24 cellular contexts compared by ENCODE assay signal in the genomic region with DNA sequence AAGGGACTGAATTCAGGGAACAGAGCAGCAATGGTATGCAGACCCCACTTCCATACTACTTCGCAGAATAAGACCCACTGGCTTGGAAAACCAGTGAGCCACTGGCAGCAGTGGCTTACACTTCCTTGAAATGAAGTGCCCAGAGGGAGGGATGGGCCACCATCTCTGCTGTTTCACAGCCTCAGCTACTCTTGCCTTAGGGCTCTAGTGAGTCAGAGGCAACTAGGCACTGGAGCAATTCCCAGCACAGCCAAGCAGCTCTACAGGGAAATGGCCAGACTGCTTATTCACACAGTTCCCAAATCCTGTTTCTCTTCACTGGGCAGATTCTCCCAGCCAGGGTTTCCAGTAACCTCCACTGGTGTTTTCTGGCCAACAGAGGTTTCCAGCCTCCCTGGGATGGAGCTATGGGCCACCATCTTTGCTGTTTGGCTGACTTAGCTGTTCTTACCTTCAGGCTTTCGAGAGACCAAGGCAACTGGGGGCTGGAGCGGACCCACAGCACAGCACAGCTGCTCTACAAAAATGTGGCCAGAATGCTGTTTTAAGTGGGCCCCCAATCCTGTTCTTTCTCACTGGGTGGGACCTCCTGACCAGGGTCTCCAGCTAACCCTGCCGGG.
DNase-seq lines count a peak whose midpoint lies in the region; ATAC-seq lines count a peak whose summit lies in the region.
"Had no signal": no experiment of that assay in that cellular context is flagged by ENCODE, and none has a peak within 500 bp of the region (broad histone marks: within the 10 kb centered on the region; RNA-seq: fewer than 3 reads in every experiment).

No MANE protein-coding gene starts in this region.

- peak; percentile 25 for ATAC-seq in esophagus mucosa
- ATAC-seq: body of pancreas; left lung; pancreas; stimulated activated naive B cell treated with anti-CD40 and anti-IgM and Interleukin-4, amounts not matched to agents 10 μg/mL and 1 μg/mL and 100 μg/mL, for 72 hours had no signal

- intact Hi-C loops in activated T-helper 1 cell treated with anti-CD3 and anti-CD28 coated beads, Interleukin-12 subunit alpha, Interleukin-12 subunit beta, Interleukin-2, Interleukin-4 antibody, amounts not matched to agents 30 ng/mL and 10 ng/mL and 1 ng/mL, durations not matched to agents 14 hours and 24 hours and 36 hours (cut with micrococcal nuclease): no loop called here

- no peaks in the 10 kb centered on the region for H3K27me3 Mint-ChIP-seq in activated T-helper 1 cell treated with anti-CD3 and anti-CD28 coated beads, Interleukin-12 subunit alpha, Interleukin-12 subunit beta, Interleukin-2, Interleukin-4 antibody, amounts not matched to agents 30 ng/mL and 10 ng/mL and 1 ng/mL, durations not matched to agents 14 hours and 24 hours and 36 hours (ENCODE audit: insufficient read depth)
- no peaks in the 10 kb centered on the region for H3K27me3 Mint-ChIP-seq in T-helper 2 cell treated with Interferon-gamma antibody and Interleukin-4, amounts not matched to agents 5 μg/mL and 100 μg/mL, for 36 hours (ENCODE audit: low read depth)
- H3K27me3 Mint-ChIP-seq: activated CD4-positive, alpha-beta memory T cell treated with anti-CD3 and anti-CD28 coated beads for 36 hours; activated naive CD4-positive, alpha-beta T cell treated with anti-CD3 and anti-CD28 coated beads, Interleukin-2, amount 10 ng/mL, durations not matched to agents 7 days and 5 days; memory B cell; stimulated activated naive B cell treated with anti-CD40 and anti-IgM and Interleukin-4, amounts not matched to agents 10 μg/mL and 1 μg/mL and 100 μg/mL, for 72 hours had no signal

- H3K4me1 Mint-ChIP-seq in activated T-helper 1 cell treated with anti-CD3 and anti-CD28 coated beads, Interleukin-12 subunit alpha, Interleukin-12 subunit beta, Interleukin-2, Interleukin-4 antibody, amounts not matched to agents 30 ng/mL and 10 ng/mL and 1 ng/mL, durations not matched to agents 14 hours and 24 hours and 36 hours (ENCODE audit: low read depth): no peaks in the 10 kb centered on the region
- no peaks in the 10 kb centered on the region for H3K4me1 Mint-ChIP-seq in T-helper 2 cell treated with Interferon-gamma antibody and Interleukin-4, amounts not matched to agents 5 μg/mL and 100 μg/mL, for 36 hours (ENCODE audit: low read depth)
- H3K4me1 Mint-ChIP-seq: activated naive CD4-positive, alpha-beta T cell treated with anti-CD3 and anti-CD28 coated beads, Interleukin-2, amount 10 ng/mL, durations not matched to agents 7 days and 5 days; immature natural killer cell; memory B cell; neural crest cell; stimulated activated naive B cell treated with anti-CD40 and anti-IgM and Interleukin-4, amounts not matched to agents 10 μg/mL and 1 μg/mL and 100 μg/mL, for 72 hours had no signal

- no peaks in the 10 kb centered on the region for H3K9me3 Mint-ChIP-seq in activated T-helper 1 cell treated with anti-CD3 and anti-CD28 coated beads, Interleukin-12 subunit alpha, Interleukin-12 subunit beta, Interleukin-2, Interleukin-4 antibody, amounts not matched to agents 30 ng/mL and 10 ng/mL and 1 ng/mL, durations not matched to agents 14 hours and 24 hours and 36 hours
- no peaks in the 10 kb centered on the region for H3K9me3 Mint-ChIP-seq in T-helper 2 cell treated with Interferon-gamma antibody and Interleukin-4, amounts not matched to agents 5 μg/mL and 100 μg/mL, for 36 hours
- H3K9me3 Mint-ChIP-seq: activated CD4-positive, alpha-beta memory T cell treated with anti-CD3 and anti-CD28 coated beads for 36 hours; activated naive CD4-positive, alpha-beta T cell treated with anti-CD3 and anti-CD28 coated beads, Interleukin-2, amount 10 ng/mL, durations not matched to agents 7 days and 5 days had no signal

- DNase-seq in ELR (ENCODE audit: low read depth) (peak; percentile 82), M059J (ENCODE audit: low read depth) (peak; percentile 80), renal cortical epithelial cell (ENCODE audit: low read depth) (peak; percentile 0), middle frontal gyrus (ENCODE audit: extremely low spot score, low spot score) (no peak), H4 (ENCODE audit: low spot score) (no peak)
- no peak for DNase-seq in activated T-helper 1 cell treated with anti-CD3 and anti-CD28 coated beads, Interleukin-12 subunit alpha, Interleukin-12 subunit beta, Interleukin-2, Interleukin-4 antibody, amounts not matched to agents 30 ng/mL and 10 ng/mL and 1 ng/mL, durations not matched to agents 14 hours and 24 hours and 36 hours (ENCODE audit: low spot score)
- no peak for DNase-seq in T-helper 2 cell treated with Interferon-gamma antibody and Interleukin-4, amounts not matched to agents 5 μg/mL and 100 μg/mL, for 36 hours (ENCODE audit: low spot score)
- DNase-seq: activated CD4-positive, alpha-beta memory T cell treated with anti-CD3 and anti-CD28 coated beads for 36 hours; activated CD4-positive, alpha-beta T cell treated with anti-CD3 and anti-CD28 coated beads for 1 hour; activated CD8-positive, alpha-beta memory T cell treated with anti-CD3 and anti-CD28 coated beads, Interleukin-2, amount 50 U/mL, for 4 hours; activated naive CD4-positive, alpha-beta T cell treated with anti-CD3 and anti-CD28 coated beads, Interleukin-2, amount 10 ng/mL, durations not matched to agents 7 days and 5 days; body of pancreas; DND-41; HCEC 1CT; immature natural killer cell; left lung; NCI-H1092; NCI-H1694 treated with DMSO at 0.1 percent for 48 hours; SK-N-SH; stimulated activated naive B cell treated with anti-CD40 and anti-IgM and Interleukin-4, amounts not matched to agents 10 μg/mL and 1 μg/mL and 100 μg/mL, for 72 hours had no signal

- H3K36me3 Mint-ChIP-seq in activated T-helper 1 cell treated with anti-CD3 and anti-CD28 coated beads, Interleukin-12 subunit alpha, Interleukin-12 subunit beta, Interleukin-2, Interleukin-4 antibody, amounts not matched to agents 30 ng/mL and 10 ng/mL and 1 ng/mL, durations not matched to agents 14 hours and 24 hours and 36 hours (ENCODE audit: low read depth): no peaks in the 10 kb centered on the region
- H3K36me3 Mint-ChIP-seq in T-helper 2 cell treated with Interferon-gamma antibody and Interleukin-4, amounts not matched to agents 5 μg/mL and 100 μg/mL, for 36 hours (ENCODE audit: low read depth): no peaks in the 10 kb centered on the region
- H3K36me3 Mint-ChIP-seq: activated CD4-positive, alpha-beta memory T cell treated with anti-CD3 and anti-CD28 coated beads for 36 hours; activated naive CD4-positive, alpha-beta T cell treated with anti-CD3 and anti-CD28 coated beads, Interleukin-2, amount 10 ng/mL, durations not matched to agents 7 days and 5 days; immature natural killer cell; memory B cell; stimulated activated naive B cell treated with anti-CD40 and anti-IgM and Interleukin-4, amounts not matched to agents 10 μg/mL and 1 μg/mL and 100 μg/mL, for 72 hours had no signal

- H3K4me3 Mint-ChIP-seq in activated T-helper 1 cell treated with anti-CD3 and anti-CD28 coated beads, Interleukin-12 subunit alpha, Interleukin-12 subunit beta, Interleukin-2, Interleukin-4 antibody, amounts not matched to agents 30 ng/mL and 10 ng/mL and 1 ng/mL, durations not matched to agents 14 hours and 24 hours and 36 hours: no peak overlapping the region
- no peak overlapping the region for H3K4me3 Mint-ChIP-seq in T-helper 2 cell treated with Interferon-gamma antibody and Interleukin-4, amounts not matched to agents 5 μg/mL and 100 μg/mL, for 36 hours
- H3K4me3 Mint-ChIP-seq: activated CD4-positive, alpha-beta memory T cell treated with anti-CD3 and anti-CD28 coated beads for 36 hours; activated naive CD4-positive, alpha-beta T cell treated with anti-CD3 and anti-CD28 coated beads, Interleukin-2, amount 10 ng/mL, durations not matched to agents 7 days and 5 days; immature natural killer cell; memory B cell; neural crest cell; stimulated activated naive B cell treated with anti-CD40 and anti-IgM and Interleukin-4, amounts not matched to agents 10 μg/mL and 1 μg/mL and 100 μg/mL, for 72 hours had no signal

- no peak overlapping the region for H3K27ac Mint-ChIP-seq in activated T-helper 1 cell treated with anti-CD3 and anti-CD28 coated beads, Interleukin-12 subunit alpha, Interleukin-12 subunit beta, Interleukin-2, Interleukin-4 antibody, amounts not matched to agents 30 ng/mL and 10 ng/mL and 1 ng/mL, durations not matched to agents 14 hours and 24 hours and 36 hours
- no peak overlapping the region for H3K27ac Mint-ChIP-seq in T-helper 2 cell treated with Interferon-gamma antibody and Interleukin-4, amounts not matched to agents 5 μg/mL and 100 μg/mL, for 36 hours
- H3K27ac Mint-ChIP-seq: activated CD4-positive, alpha-beta memory T cell treated with anti-CD3 and anti-CD28 coated beads for 36 hours; activated naive CD4-positive, alpha-beta T cell treated with anti-CD3 and anti-CD28 coated beads, Interleukin-2, amount 10 ng/mL, durations not matched to agents 7 days and 5 days; immature natural killer cell; memory B cell; stimulated activated naive B cell treated with anti-CD40 and anti-IgM and Interleukin-4, amounts not matched to agents 10 μg/mL and 1 μg/mL and 100 μg/mL, for 72 hours had no signal

Comparison
In these comparisons a context has a peak if more than half of its experiments do, and no peak if none do; other contexts are left out.
1. DNase-seq: peak in ELR (single experiment), M059J (single experiment) and renal cortical epithelial cell (single experiment); none in middle frontal gyrus (single experiment), activated T-helper 1 cell treated with anti-CD3 and anti-CD28 coated beads, Interleukin-12 subunit alpha, Interleukin-12 subunit beta, Interleukin-2, Interleukin-4 antibody, amounts not matched to agents 30 ng/mL and 10 ng/mL and 1 ng/mL, durations not matched to agents 14 hours and 24 hours and 36 hours (single experiment), H4 (single experiment) and T-helper 2 cell treated with Interferon-gamma antibody and Interleukin-4, amounts not matched to agents 5 μg/mL and 100 μg/mL, for 36 hours (single experiment).